Comparison of ENCODE assay signal across 1 cellular context in genomic region chr14:75229923-75230792, GRCh38.
TF ChIP-seq lines count a peak whose summit lies in the region.

No MANE protein-coding gene starts in this region.

TF ChIP-seq in SK-N-SH treated with all-trans-retinoic acid at 6 μM for 48 hours, 23 proteins besides CTCF, POLR2A, EP300 and RAD21 (continued from another document):
- no peak for TF ChIP-seq BACH2 (CRISPR knock-in tag; IDR thresholded peaks at IDR 0.05; ENCODE audit: borderline replicate concordance)
- no peak for TF ChIP-seq ISL1 (CRISPR knock-in tag; IDR thresholded peaks at IDR 0.05)
- no peak for TF ChIP-seq SNAI2 (CRISPR knock-in tag; IDR thresholded peaks at IDR 0.05)
- no peak for TF ChIP-seq ARNTL (CRISPR knock-in tag; IDR thresholded peaks at IDR 0.05; ENCODE audit: borderline replicate concordance, low read depth)
